8 cellular contexts compared by ENCODE assay signal in genomic region chr14:97177016-97177415, GRCh38.
DNase-seq lines count a peak whose midpoint lies in the region; ATAC-seq and TF ChIP-seq lines count a peak whose summit lies in the region.

No MANE protein-coding gene starts in this region.

- CTCF ChIA-PET in naive thymus-derived CD4-positive, alpha-beta T cell (lab: Charles Lee) = interaction anchor here (0.6 to 0.7 kb wide), 2 partner anchors 842 to 960 kb away, joined by 3 read pairs; no protein-coding TSS in a partner anchor
- CTCF ChIA-PET in PC-9 (lab: Charles Lee) = no interaction called here

- peaks cover 7% of the 10 kb centered on the region for H3K9me3 Mint-ChIP-seq in activated CD4-positive, alpha-beta T cell treated with anti-CD3 and anti-CD28 coated beads, Interleukin-2, amount 10 ng/mL, durations not matched to agents 24 days and 14 days
- peaks cover 0 to 19% (median 0%) of the 10 kb centered on the region in 11 donors for H3K9me3 Mint-ChIP-seq in naive thymus-derived CD4-positive, alpha-beta T cell

- intact Hi-C loops in activated CD4-positive, alpha-beta T cell treated with anti-CD3 and anti-CD28 coated beads, Interleukin-2, amount 10 ng/mL, durations not matched to agents 24 days and 14 days (cut with micrococcal nuclease) = no loop called here
- intact Hi-C loops in naive thymus-derived CD4-positive, alpha-beta T cell (cut with micrococcal nuclease) = loop anchor here (1.0 to 10.0 kb wide), 3 partner anchors 425 to 958 kb away; no protein-coding TSS in a partner anchor
- intact Hi-C loops in PC-9 (cut with micrococcal nuclease; ENCODE audit: unreplicated experiment) = no loop called here

- H3K9me3 ChIP-seq in MM.1S (replicated peaks; ENCODE audit: insufficient read depth, low read length) (no peaks in the 10 kb centered on the region), PC-9 (ENCODE audit: insufficient read depth, low read depth) (no peaks in the 10 kb centered on the region)
- no peaks in the 10 kb centered on the region for H3K9me3 ChIP-seq in naive thymus-derived CD4-positive, alpha-beta T cell (ENCODE audit: control insufficient read depth in 2 of 3, low read length in 3 of 3)

- POLR2A ChIA-PET in naive thymus-derived CD4-positive, alpha-beta T cell (lab: Charles Lee) = interaction anchor here (0.6 kb wide), 1 partner anchor 1423 kb away, joined by 3 read pairs; no protein-coding TSS in a partner anchor
- POLR2A ChIA-PET in PC-9 (lab: Charles Lee; ENCODE audit: unreplicated experiment) = no interaction called here

- H4K20me1 ChIP-seq in MM.1S (ENCODE audit: insufficient read depth, low read length) (no peaks in the 10 kb centered on the region), PC-9 (ENCODE audit: insufficient read depth) (no peaks in the 10 kb centered on the region)

- peaks cover 23% of the 10 kb centered on the region for H3K4me1 Mint-ChIP-seq in activated CD4-positive, alpha-beta T cell treated with anti-CD3 and anti-CD28 coated beads, Interleukin-2, amount 10 ng/mL, durations not matched to agents 24 days and 14 days
- peaks cover 0 to 41% (median 32%) of the 10 kb centered on the region in 7 donors for H3K4me1 Mint-ChIP-seq in naive thymus-derived CD4-positive, alpha-beta T cell

- peaks cover 3% of the 10 kb centered on the region for H3K36me3 Mint-ChIP-seq in activated CD4-positive, alpha-beta T cell treated with anti-CD3 and anti-CD28 coated beads, Interleukin-2, amount 10 ng/mL, durations not matched to agents 24 days and 14 days (ENCODE audit: low read depth)
- H3K36me3 Mint-ChIP-seq in naive thymus-derived CD4-positive, alpha-beta T cell = peaks cover 0 to 6% (median 4%) of the 10 kb centered on the region in 5 donors

- TF ChIP-seq CTCF in MM.1S (IDR thresholded peaks at IDR 0.05; ENCODE audit: low read length) = peak; percentile 21
- TF ChIP-seq CTCF in PC-9 (conservative IDR thresholded peaks at IDR 0.05) = no peak; the same call in 1 of the 2 replicates

- H3K27ac ChIP-seq in MM.1S (ENCODE audit: low read length) = no peak overlapping the region
- no peak overlapping the region for H3K27ac ChIP-seq in naive thymus-derived CD4-positive, alpha-beta T cell (ENCODE audit: low read depth, low read length)
- no peak overlapping the region for H3K27ac ChIP-seq in PC-9

- H3K79me2 ChIP-seq in MM.1S (ENCODE audit: low read length) = no peaks in the 10 kb centered on the region
- H3K79me2 ChIP-seq in PC-9 (ENCODE audit: low read depth) = no peaks in the 10 kb centered on the region

- H3K4me3 ChIP-seq in MM.1S (ENCODE audit: low read length) (no peak overlapping the region), PC-9 (no peak overlapping the region)
- no peak overlapping the region for H3K4me3 ChIP-seq in naive thymus-derived CD4-positive, alpha-beta T cell (ENCODE audit: low read length)

- H3K27me3 ChIP-seq in MM.1S (replicated peaks; ENCODE audit: insufficient read depth, low read length) (no peaks in the 10 kb centered on the region), PC-9 (ENCODE audit: insufficient read depth, low read depth) (no peaks in the 10 kb centered on the region)
- H3K27me3 ChIP-seq in naive thymus-derived CD4-positive, alpha-beta T cell (ENCODE audit: control insufficient read depth in 2 of 2, insufficient read depth in 2 of 2, low read length in 2 of 2) = no peaks in the 10 kb centered on the region

- H3K4me2 ChIP-seq in MM.1S (ENCODE audit: low read depth, low read length) (no peak overlapping the region), PC-9 (no peak overlapping the region)

- H3K27ac Mint-ChIP-seq in activated CD4-positive, alpha-beta T cell treated with anti-CD3 and anti-CD28 coated beads, Interleukin-2, amount 10 ng/mL, durations not matched to agents 24 days and 14 days = no peak overlapping the region
- H3K27ac Mint-ChIP-seq in naive thymus-derived CD4-positive, alpha-beta T cell = peak overlapping the region in 5 of 9 donors; percentile 32 to 78 (median 63)

- DNase-seq in SHP77 (lab: John Stamatoyannopoulos, UW) = peak; percentile 9 to 14
- DNase-seq in SHP77 treated with DMSO at 0.1 percent for 48 hours (lab: John Stamatoyannopoulos, UW) = no peak
- peak; percentile 36 for DNase-seq in MM.1S
- peak; percentile 79 for DNase-seq in activated CD4-positive, alpha-beta T cell treated with anti-CD3 and anti-CD28 coated beads, Interleukin-2, amount 10 ng/mL, durations not matched to agents 24 days and 14 days
- DNase-seq in naive thymus-derived CD4-positive, alpha-beta T cell = peak in 7 of 9 donors; percentile 36 to 63 (median 49)
- no peak for DNase-seq in PC-9

- H3K27me3 Mint-ChIP-seq in activated CD4-positive, alpha-beta T cell treated with anti-CD3 and anti-CD28 coated beads, Interleukin-2, amount 10 ng/mL, durations not matched to agents 24 days and 14 days = no peaks in the 10 kb centered on the region
- H3K27me3 Mint-ChIP-seq in naive thymus-derived CD4-positive, alpha-beta T cell = peaks cover 0 to 2% (median 0%) of the 10 kb centered on the region in 5 donors

- H3F3A ChIP-seq in MM.1S (ENCODE audit: insufficient read depth, low read length) (no peaks in the 10 kb centered on the region), PC-9 (ENCODE audit: insufficient read depth, low read depth) (no peaks in the 10 kb centered on the region)

- no peak overlapping the region for H3K4me3 Mint-ChIP-seq in activated CD4-positive, alpha-beta T cell treated with anti-CD3 and anti-CD28 coated beads, Interleukin-2, amount 10 ng/mL, durations not matched to agents 24 days and 14 days
- peak overlapping the region in 4 of 10 donors; percentile 28 to 51 (median 36) for H3K4me3 Mint-ChIP-seq in naive thymus-derived CD4-positive, alpha-beta T cell

- H2AFZ ChIP-seq in MM.1S (ENCODE audit: low read length) (no peak overlapping the region), PC-9 (no peak overlapping the region)

- H3K4me1 ChIP-seq in MM.1S (ENCODE audit: low read length) (no peaks in the 10 kb centered on the region), PC-9 (replicated peaks; ENCODE audit: insufficient read depth) (no peaks in the 10 kb centered on the region; the same call in 1 of the 2 replicates)
- H3K4me1 ChIP-seq in naive thymus-derived CD4-positive, alpha-beta T cell (ENCODE audit: control insufficient read depth in 2 of 2, insufficient read depth in 2 of 2, low read length in 2 of 2) = peaks cover 0 to 3% of the 10 kb centered on the region in 2 donors

- no peak overlapping the region for H3K9ac ChIP-seq in MM.1S (ENCODE audit: low read length)

- H3K9me2 ChIP-seq in MM.1S (replicated peaks; ENCODE audit: insufficient read depth, low read length) (no peaks in the 10 kb centered on the region), PC-9 (ENCODE audit: insufficient read depth) (no peaks in the 10 kb centered on the region)

- H3K36me3 ChIP-seq in MM.1S (replicated peaks; ENCODE audit: insufficient read depth, low read length) (no peaks in the 10 kb centered on the region), PC-9 (ENCODE audit: low read depth) (no peaks in the 10 kb centered on the region)
- H3K36me3 ChIP-seq in naive thymus-derived CD4-positive, alpha-beta T cell (ENCODE audit: control insufficient read depth in 2 of 3, insufficient read depth in 3 of 3, low read length in 3 of 3) = no peaks in the 10 kb centered on the region

- ATAC-seq in naive thymus-derived CD4-positive, alpha-beta T cell = peak; percentile 67
- ATAC-seq in HG03139 (IDR thresholded peaks at IDR 0.05; ENCODE audit: unreplicated experiment) (no peak), GM19397 (IDR thresholded peaks at IDR 0.05; ENCODE audit: unreplicated experiment) (no peak)

- BruUV-seq in PC-9 (replicated peaks; lab: Mats Ljungman, UMichigan) = no TSS peak

Comparison
In these comparisons a context has a peak if more than half of its experiments do, and no peak if none do; other contexts are left out.
1. DNase-seq: peak in SHP77 (2 of 2), MM.1S (single experiment), activated CD4-positive, alpha-beta T cell treated with anti-CD3 and anti-CD28 coated beads, Interleukin-2, amount 10 ng/mL, durations not matched to agents 24 days and 14 days (single experiment) and naive thymus-derived CD4-positive, alpha-beta T cell (7 of 9); none in SHP77 treated with DMSO at 0.1 percent for 48 hours (single experiment) and PC-9 (0 of 2).
2. intact Hi-C loops: an anchor here in naive thymus-derived CD4-positive, alpha-beta T cell (1.0 to 10.0 kb wide); none called in activated CD4-positive, alpha-beta T cell treated with anti-CD3 and anti-CD28 coated beads, Interleukin-2, amount 10 ng/mL, durations not matched to agents 24 days and 14 days and PC-9.